1 cellular context compared by ENCODE assay signal in genomic region chr1:229694053-229694693, GRCh38.
TF ChIP-seq lines count a peak whose summit lies in the region.

No MANE protein-coding gene starts in this region.

TF ChIP-seq in IMR-90, 13 proteins besides CTCF, POLR2A, EP300 and RAD21 (continued from another document):
- TF ChIP-seq NFE2L2 (IDR thresholded peaks at IDR 0.05; ENCODE audit: low read depth, low read length): no peak
